Comparison of ENCODE assay signal across 30 cellular contexts in genomic region chr2:118907759-118908158, GRCh38. TPM values are rescaled to one million over a fixed set of nuclear protein-coding genes. Genes with fewer than 3 reads are reported as not detected.
"Had no signal": no experiment of that assay in that cellular context is flagged by ENCODE, and none has a peak within 500 bp of the region (broad histone marks: within the 10 kb centered on the region; RNA-seq: fewer than 3 reads in every experiment).

No MANE protein-coding gene starts in this region.

- H3K27me3 ChIP-seq: colonic mucosa, hepatocyte, left lung had no signal

- H3K4me3 ChIP-seq: colonic mucosa, gastroesophageal sphincter, heart left ventricle, hepatocyte, left lung, lower lobe of right lung, mucosa of descending colon had no signal

- FAIRE-seq: endometrium, frontal cortex had no signal

- H3K27ac Mint-ChIP-seq: dendritic cell treated with granulocyte-macrophage colony-stimulating factor and Interleukin-4, amounts not matched to agents 40 ng/mL and 50 ng/mL, for 4 days; immature natural killer cell; mesothelial cell of epicardium had no signal

- H3K9me3 Mint-ChIP-seq: immature natural killer cell had no signal

- H3K4me1 ChIP-seq: gastroesophageal sphincter had no signal

- H3K36me3 ChIP-seq: colonic mucosa, gastroesophageal sphincter, heart left ventricle, left lung, lower lobe of right lung had no signal

- H3K27ac ChIP-seq: colonic mucosa, epithelial cell of prostate, foreskin keratinocyte, gastroesophageal sphincter, heart left ventricle, hepatocyte, left lung, lower lobe of right lung had no signal

- DNase-seq: colonic mucosa; cortex of kidney; effector CD4-positive, alpha-beta T cell; effector memory CD4-positive, alpha-beta T cell; erythroblast; foreskin keratinocyte; heart left ventricle; hypothalamus; immature natural killer cell; islet precursor cell; left cardiac atrium; left lung; left ventricle myocardium superior; lower lobe of right lung; mesenchymal stem cell; mucosa of descending colon; naive B cell had no signal

- H3K36me3 Mint-ChIP-seq: immature natural killer cell, mesothelial cell of epicardium, naive B cell had no signal

- H3K9me3 ChIP-seq: colonic mucosa, left lung, lower lobe of right lung, mucosa of descending colon had no signal

- H3K4me1 Mint-ChIP-seq: mesothelial cell of epicardium had no signal

- H3K4me3 Mint-ChIP-seq: dendritic cell treated with granulocyte-macrophage colony-stimulating factor and Interleukin-4, amounts not matched to agents 40 ng/mL and 50 ng/mL, for 4 days; immature natural killer cell; mesothelial cell of epicardium had no signal

RNA-seq across cellular contexts. Expression of gene MARCO, which starts 34.2 kb away (rescaled TPM):
- total RNA-seq: chondrocyte, dermis microvascular lymphatic vessel endothelial cell, fibroblast of lung, fibroblast of villous mesenchyme, lung microvascular endothelial cell, myocyte had no signal
- polyA plus RNA-seq: fibroblast of lung, hepatocyte had no signal
